7 cellular contexts compared by ENCODE assay signal in genomic region chr2:20650412-20650879, GRCh38. TPM values are rescaled to one million over a fixed set of nuclear protein-coding genes. Genes with fewer than 3 reads are reported as not detected.
A peak's percentile ranks its signal among the peaks of the same experiment; 100 is the strongest.
DNase-seq lines count a peak whose midpoint lies in the region; ATAC-seq lines count a peak whose summit lies in the region.

No MANE protein-coding gene starts in this region.

- peak overlapping the region; percentile 39 for H3K27ac Mint-ChIP-seq in activated T-helper 2 cell treated with anti-CD3 and anti-CD28 coated beads, Interferon-gamma antibody, Interleukin-2, Interleukin-4, amounts not matched to agents 10 μg/mL and 5 μg/mL and 100 μg/mL, durations not matched to agents 14 hours and 24 hours and 36 hours

- peak overlapping the region; percentile 98 for H3K18ac ChIP-seq in neuronal stem cell (ENCODE audit: low read length)

- H3K9me3 Mint-ChIP-seq in activated T-helper 2 cell treated with anti-CD3 and anti-CD28 coated beads, Interferon-gamma antibody, Interleukin-2, Interleukin-4, amounts not matched to agents 10 μg/mL and 5 μg/mL and 100 μg/mL, durations not matched to agents 14 hours and 24 hours and 36 hours: no peaks in the 10 kb centered on the region

- peaks cover 15% of the 10 kb centered on the region for H3K4me1 Mint-ChIP-seq in activated T-helper 2 cell treated with anti-CD3 and anti-CD28 coated beads, Interferon-gamma antibody, Interleukin-2, Interleukin-4, amounts not matched to agents 10 μg/mL and 5 μg/mL and 100 μg/mL, durations not matched to agents 14 hours and 24 hours and 36 hours (ENCODE audit: low read depth)

- peak overlapping the region; percentile 66 for H3K14ac ChIP-seq in neuronal stem cell (ENCODE audit: low read length)

- no CpG with 5 or more reads among the region's 18 CpGs for WGBS in neuronal stem cell (ENCODE audit: extremely low coverage in 2 of 2, insufficient read length in 2 of 2, insufficient replicate concordance in 1 of 2), 2 donors

- H3K9ac ChIP-seq in neuronal stem cell (ENCODE audit: low read depth, low read length, poor library complexity): peak overlapping the region; percentile 91

- DNase-seq in EL (peak; percentile 37), MG63 (no peak), germinal center (ENCODE audit: low spot score) (peak; percentile 44), neuronal stem cell (ENCODE audit: low spot score) (no peak)
- peak; percentile 29 for DNase-seq in activated T-helper 2 cell treated with anti-CD3 and anti-CD28 coated beads, Interferon-gamma antibody, Interleukin-2, Interleukin-4, amounts not matched to agents 10 μg/mL and 5 μg/mL and 100 μg/mL, durations not matched to agents 14 hours and 24 hours and 36 hours (ENCODE audit: low spot score)

- no peak overlapping the region for H3K27ac ChIP-seq in neuronal stem cell (replicated peaks; ENCODE audit: low read length)

- peak overlapping the region; percentile 82 for H2AK5ac ChIP-seq in neuronal stem cell (ENCODE audit: low read depth, low read length)

- peaks cover 8% of the 10 kb centered on the region for H3K27me3 Mint-ChIP-seq in activated T-helper 2 cell treated with anti-CD3 and anti-CD28 coated beads, Interferon-gamma antibody, Interleukin-2, Interleukin-4, amounts not matched to agents 10 μg/mL and 5 μg/mL and 100 μg/mL, durations not matched to agents 14 hours and 24 hours and 36 hours (ENCODE audit: low read depth)

- H3K4me1 ChIP-seq in neuronal stem cell (ENCODE audit: control insufficient read depth in 2 of 2, insufficient read depth in 1 of 2, low read depth in 1 of 2, low read length in 2 of 2): peaks cover 6 to 24% of the 10 kb centered on the region in 2 donors

- H4K91ac ChIP-seq in neuronal stem cell (ENCODE audit: low read depth, low read length, poor library complexity): peak overlapping the region; percentile 68

- H2BK12ac ChIP-seq in neuronal stem cell (ENCODE audit: low read length): no peak overlapping the region

- H3K4ac ChIP-seq in neuronal stem cell (ENCODE audit: low read length): no peak overlapping the region

- H2AFZ ChIP-seq in neuronal stem cell (ENCODE audit: low read length): peak overlapping the region; percentile 96

- H4K8ac ChIP-seq in neuronal stem cell (ENCODE audit: low read depth, low read length): no peak overlapping the region

- H3K79me1 ChIP-seq in neuronal stem cell (ENCODE audit: low read depth, low read length): no peaks in the 10 kb centered on the region

- no peak overlapping the region for H2BK5ac ChIP-seq in neuronal stem cell (ENCODE audit: low read length)

- peak overlapping the region; percentile 73 for H3K4me2 ChIP-seq in neuronal stem cell (ENCODE audit: insufficient read depth, low read length, poor library complexity, severe bottlenecking)

- H3K9me3 ChIP-seq in MG63 (no peaks in the 10 kb centered on the region), neuronal stem cell (replicated peaks in 1 of 2; ENCODE audit: control insufficient read depth in 2 of 2, insufficient read depth in 1 of 2, low read depth in 1 of 2, low read length in 2 of 2) (no peaks in the 10 kb centered on the region)

- peak overlapping the region; percentile 82 for H2BK15ac ChIP-seq in neuronal stem cell (ENCODE audit: low read length)

- H3K27me3 ChIP-seq in MG63 (no peaks in the 10 kb centered on the region), neuronal stem cell (ENCODE audit: control insufficient read depth in 3 of 3, insufficient read depth in 3 of 3, low read depth in 1 of 3, low read length in 3 of 3) (peaks cover 0 to 22% (median 2%) of the 10 kb centered on the region in 3 experiments)

- ATAC-seq in GM21423 (IDR thresholded peaks at IDR 0.05; ENCODE audit: unreplicated experiment) (peak; percentile 6), HG03571 (IDR thresholded peaks at IDR 0.05; ENCODE audit: unreplicated experiment) (no peak)

- H2BK120ac ChIP-seq in neuronal stem cell (ENCODE audit: low read depth, low read length): no peak overlapping the region

- intact Hi-C loops in activated T-helper 2 cell treated with anti-CD3 and anti-CD28 coated beads, Interferon-gamma antibody, Interleukin-2, Interleukin-4, amounts not matched to agents 10 μg/mL and 5 μg/mL and 100 μg/mL, durations not matched to agents 14 hours and 24 hours and 36 hours (cut with micrococcal nuclease): loop anchor here (2.0 to 5.0 kb wide), 4 partner anchors 172 to 748 kb away; partner anchors contain the start of genes LAPTM4A, LDAH, PUM2 and TTC32

- peak overlapping the region; percentile 25 for H3K23ac ChIP-seq in neuronal stem cell (ENCODE audit: low read depth, low read length, poor library complexity)

- H3K4me3 Mint-ChIP-seq in activated T-helper 2 cell treated with anti-CD3 and anti-CD28 coated beads, Interferon-gamma antibody, Interleukin-2, Interleukin-4, amounts not matched to agents 10 μg/mL and 5 μg/mL and 100 μg/mL, durations not matched to agents 14 hours and 24 hours and 36 hours (ENCODE audit: low read depth): peak overlapping the region; percentile 87

- H3K4me3 ChIP-seq in MG63: peak overlapping the region; percentile 89
- peak overlapping the region; percentile 84 to 89 for H3K4me3 ChIP-seq in neuronal stem cell (ENCODE audit: low read length in 2 of 2)

- H3K36me3 Mint-ChIP-seq in activated T-helper 2 cell treated with anti-CD3 and anti-CD28 coated beads, Interferon-gamma antibody, Interleukin-2, Interleukin-4, amounts not matched to agents 10 μg/mL and 5 μg/mL and 100 μg/mL, durations not matched to agents 14 hours and 24 hours and 36 hours (ENCODE audit: low read depth): no peaks in the 10 kb centered on the region

- H3K36me3 ChIP-seq in MG63 (no peaks in the 10 kb centered on the region), neuronal stem cell (replicated peaks in 1 of 2; ENCODE audit: control insufficient read depth in 2 of 2, insufficient read depth in 2 of 2, low read length in 2 of 2) (no peaks in the 10 kb centered on the region)

RNA-seq across cellular contexts. Expression of gene HS1BP3, which starts 0.5 kb away (rescaled TPM):
- total RNA-seq in MG63 (2014; rRNA removed; shearing (Covaris generic); ENCODE audit: low replicate concordance): 10.9 and 28.0 TPM in 2 replicates
- total RNA-seq in activated T-helper 2 cell treated with anti-CD3 and anti-CD28 coated beads, Interferon-gamma antibody, Interleukin-2, Interleukin-4, amounts not matched to agents 10 μg/mL and 5 μg/mL and 100 μg/mL, durations not matched to agents 14 hours and 24 hours and 36 hours: 11.5 and 11.9 TPM in 2 replicates
- polyA plus RNA-seq in neuronal stem cell (2013, experiment 1 of 2): 13.1 TPM
- 12.9 TPM for polyA plus RNA-seq in neuronal stem cell (2013, experiment 2 of 2)

RNA-seq across cellular contexts. Expression of gene GDF7, which starts 16.5 kb away (rescaled TPM):
- total RNA-seq in MG63 (2014; rRNA removed; shearing (Covaris generic); ENCODE audit: low replicate concordance): not detected in 2 replicates
- total RNA-seq in activated T-helper 2 cell treated with anti-CD3 and anti-CD28 coated beads, Interferon-gamma antibody, Interleukin-2, Interleukin-4, amounts not matched to agents 10 μg/mL and 5 μg/mL and 100 μg/mL, durations not matched to agents 14 hours and 24 hours and 36 hours: 0.05 and 0.11 TPM in 2 replicates
- 0.04 TPM for polyA plus RNA-seq in neuronal stem cell (2013, experiment 1 of 2)
- polyA plus RNA-seq in neuronal stem cell (2013, experiment 2 of 2): 0.06 TPM

Comparison
In these comparisons a context has a peak if more than half of its experiments do, and no peak if none do; other contexts are left out.
1. DNase-seq: peak in EL (single experiment), activated T-helper 2 cell treated with anti-CD3 and anti-CD28 coated beads, Interferon-gamma antibody, Interleukin-2, Interleukin-4, amounts not matched to agents 10 μg/mL and 5 μg/mL and 100 μg/mL, durations not matched to agents 14 hours and 24 hours and 36 hours (single experiment) and germinal center (single experiment); none in MG63 (single experiment) and neuronal stem cell (single experiment).